In the genomic region with DNA sequence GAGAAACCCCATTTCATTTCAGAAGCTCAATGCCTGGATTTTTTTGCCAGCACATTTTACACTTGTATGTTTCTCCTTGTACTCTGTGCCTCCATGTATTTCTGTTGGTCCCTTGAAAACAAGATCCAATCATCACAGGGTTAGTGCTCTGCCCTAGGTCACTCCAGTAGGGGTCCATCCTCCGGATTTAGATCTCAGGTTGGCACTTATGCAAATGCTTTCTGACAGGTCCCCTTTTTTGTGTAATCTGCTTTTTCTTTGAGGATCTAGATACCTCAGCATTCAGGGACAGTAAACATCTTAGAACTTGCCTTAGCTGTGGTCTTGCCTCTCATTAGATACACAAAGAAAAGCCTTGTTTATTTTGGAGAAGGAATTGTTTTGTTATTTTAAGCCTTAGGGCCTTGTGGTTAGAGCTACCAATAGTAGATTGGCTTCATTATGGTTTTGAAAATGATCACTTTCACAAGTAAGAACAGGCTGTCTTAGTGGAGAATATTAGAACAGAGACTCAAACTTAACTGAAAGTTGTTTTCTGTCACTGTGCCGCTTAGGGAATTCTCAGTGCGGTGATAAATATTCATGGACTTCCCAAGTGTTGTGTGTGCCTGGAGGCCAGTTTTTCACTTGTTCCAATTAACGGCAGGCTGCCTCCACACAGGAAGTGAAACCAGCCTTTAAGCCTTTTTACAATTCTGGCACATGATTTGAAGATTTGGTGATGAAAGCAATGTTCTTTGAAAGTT, we compare ENCODE assay signal across 9 cellular contexts. TPM values are rescaled to one million over a fixed set of nuclear protein-coding genes. Genes with fewer than 3 reads are reported as not detected.
DNase-seq lines count a peak whose midpoint lies in the region; ATAC-seq and TF ChIP-seq lines count a peak whose summit lies in the region.
"Had no signal": no experiment of that assay in that cellular context is flagged by ENCODE, and none has a peak within 500 bp of the region (broad histone marks: within the 10 kb centered on the region; RNA-seq: fewer than 3 reads in every experiment).

No MANE protein-coding gene starts in this region.

- intact Hi-C loops in Caco-2 (cut with micrococcal nuclease; ENCODE audit: unreplicated experiment) = no loop called here

- peaks cover 57% of the 10 kb centered on the region for H3K4me1 Mint-ChIP-seq in Caco-2 (ENCODE audit: low read depth, unreplicated experiment)
- H3K4me1 Mint-ChIP-seq in brain = peaks cover 60% of the 10 kb centered on the region

- ATAC-seq in HG02938 (IDR thresholded peaks at IDR 0.05; ENCODE audit: unreplicated experiment) (peak; percentile 64), HG03039 (IDR thresholded peaks at IDR 0.05; ENCODE audit: unreplicated experiment) (no peak), HG03025 (IDR thresholded peaks at IDR 0.05; ENCODE audit: low FRiP score, unreplicated experiment) (no peak)

- no peak for TF ChIP-seq CTCF in Caco-2 (IDR thresholded peaks at IDR 0.05; ENCODE audit: insufficient read depth in 1 of 2, low read depth in 1 of 2, low read length in 1 of 2, severe bottlenecking in 1 of 2, unreplicated experiment in 1 of 2)
- no peak for TF ChIP-seq CTCF in brain (conservative IDR thresholded peaks at IDR 0.05)

- H3K4me1 ChIP-seq in Caco-2 = peaks cover 70% of the 10 kb centered on the region
- H3K4me1 ChIP-seq in effector memory CD4-positive, alpha-beta T cell (ENCODE audit: control insufficient read depth, insufficient read depth, low read length, poor library complexity, severe bottlenecking) = no peaks in the 10 kb centered on the region

- H3K4me3 Mint-ChIP-seq in Caco-2 (ENCODE audit: unreplicated experiment) = no peak overlapping the region
- H3K4me3 Mint-ChIP-seq in brain = peak overlapping the region; percentile 14 to 76 (median 57)
- H3K4me3 Mint-ChIP-seq: activated naive CD8-positive, alpha-beta T cell treated with anti-CD3 and anti-CD28 coated beads, Interleukin-2, amount 10 ng/mL, durations not matched to agents 7 days and 5 days had no signal

- H3K27ac Mint-ChIP-seq in Caco-2 (ENCODE audit: unreplicated experiment) (peak overlapping the region; percentile 42), brain (peak overlapping the region; percentile 59 to 97 (median 90))
- H3K27ac Mint-ChIP-seq: activated naive CD8-positive, alpha-beta T cell treated with anti-CD3 and anti-CD28 coated beads, Interleukin-2, amount 10 ng/mL, durations not matched to agents 7 days and 5 days had no signal

- POLR2A ChIA-PET in Caco-2 (lab: Charles Lee) = no interaction called here

- H3K9me3 ChIP-seq in Caco-2 = no peaks in the 10 kb centered on the region
- H3K9me3 ChIP-seq in effector memory CD4-positive, alpha-beta T cell (ENCODE audit: control insufficient read depth, low read length) = no peaks in the 10 kb centered on the region

- H3K9me3 Mint-ChIP-seq in Caco-2 (ENCODE audit: unreplicated experiment) = no peaks in the 10 kb centered on the region
- H3K9me3 Mint-ChIP-seq in brain = no peaks in the 10 kb centered on the region
- H3K9me3 Mint-ChIP-seq: activated naive CD8-positive, alpha-beta T cell treated with anti-CD3 and anti-CD28 coated beads, Interleukin-2, amount 10 ng/mL, durations not matched to agents 7 days and 5 days had no signal

- CTCF ChIA-PET in Caco-2 (lab: Charles Lee) = interaction anchor here (1.4 kb wide), 1 partner anchor 19 kb away, joined by 5 read pairs; no protein-coding TSS in a partner anchor

- no peaks in the 10 kb centered on the region for H3K27me3 ChIP-seq in Caco-2 (replicated peaks; ENCODE audit: control insufficient read depth, insufficient read depth, low read length)
- H3K27me3 ChIP-seq in effector memory CD4-positive, alpha-beta T cell (replicated peaks; ENCODE audit: control insufficient read depth, insufficient read depth, low read length, poor library complexity, severe bottlenecking) = no peaks in the 10 kb centered on the region

- H3K27ac ChIP-seq in effector memory CD4-positive, alpha-beta T cell (ENCODE audit: insufficient read depth, low read length, poor library complexity, severe bottlenecking) = no peak overlapping the region

- no TSS peak for BruUV-seq in Caco-2 (replicated peaks; lab: Mats Ljungman, UMichigan)

- no peak overlapping the region for H3K4me3 ChIP-seq in Caco-2 (ENCODE audit: low read depth, low read length)
- H3K4me3 ChIP-seq in effector memory CD4-positive, alpha-beta T cell (ENCODE audit: insufficient read depth, low read depth, low read length, poor library complexity, severe bottlenecking) = no peak overlapping the region

- no peaks in the 10 kb centered on the region; the same call in 1 of the 2 replicates for H3K36me3 ChIP-seq in Caco-2 (ENCODE audit: control insufficient read depth, insufficient read depth, low read length)
- H3K36me3 ChIP-seq in effector memory CD4-positive, alpha-beta T cell (ENCODE audit: control insufficient read depth, insufficient read depth, low read length) = no peaks in the 10 kb centered on the region

- DNase-seq in Caco-2 (no peak), midbrain (lab: John Stamatoyannopoulos, UW) (peak; percentile 75), Kasumi-1 (lab: John Stamatoyannopoulos, UW) (no peak)
- no peak for DNase-seq in effector memory CD4-positive, alpha-beta T cell
- DNase-seq: activated naive CD8-positive, alpha-beta T cell treated with anti-CD3 and anti-CD28 coated beads, Interleukin-2, amount 10 ng/mL, durations not matched to agents 7 days and 5 days had no signal

- no peaks in the 10 kb centered on the region for H3K27me3 Mint-ChIP-seq in Caco-2 (ENCODE audit: insufficient read depth, unreplicated experiment)
- peaks cover 2% of the 10 kb centered on the region for H3K27me3 Mint-ChIP-seq in brain

- H3K36me3 Mint-ChIP-seq in Caco-2 (ENCODE audit: insufficient read depth, unreplicated experiment) (peaks cover 25% of the 10 kb centered on the region), brain (no peaks in the 10 kb centered on the region)
- H3K36me3 Mint-ChIP-seq: activated naive CD8-positive, alpha-beta T cell treated with anti-CD3 and anti-CD28 coated beads, Interleukin-2, amount 10 ng/mL, durations not matched to agents 7 days and 5 days had no signal

RNA-seq across cellular contexts. Expression of a gene that starts 7.8 kb away (rescaled TPM):
- 39.2 and 42.6 TPM in 2 replicates for total RNA-seq in Caco-2 (2022)
- 6.3 TPM for polyA plus RNA-seq in brain (ENCODE audit: insufficient read depth, low read depth, low replicate concordance)

RNA-seq across cellular contexts. Expression of a gene that starts 22.2 kb away (rescaled TPM):
- 97.2 and 110 TPM in 2 replicates for total RNA-seq in Caco-2 (2022)
- 8.6 TPM for polyA plus RNA-seq in brain (ENCODE audit: insufficient read depth, low read depth, low replicate concordance)
